ENCODE assay signal across 14 cellular contexts in the genomic region with DNA sequence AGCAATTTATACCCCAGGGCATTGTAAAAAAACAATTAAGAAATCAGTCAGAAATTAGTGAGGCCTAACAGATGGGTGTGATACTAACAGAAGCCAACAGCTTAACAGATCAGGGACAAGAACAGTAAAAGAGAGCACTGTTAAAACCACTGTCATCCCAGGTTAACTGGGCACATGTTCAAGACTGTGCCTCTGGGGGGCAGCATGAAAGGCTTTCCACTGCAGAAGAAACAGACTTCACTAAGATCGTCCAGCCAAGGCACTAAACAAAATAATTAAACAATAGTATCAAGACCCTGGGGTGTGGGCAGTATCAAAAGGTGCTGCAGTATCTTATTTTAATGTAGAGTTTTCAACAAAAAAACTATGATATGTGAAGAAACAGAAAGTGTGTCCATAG. TPM values are rescaled to one million over a fixed set of nuclear protein-coding genes. Genes with fewer than 3 reads are reported as not detected.
A peak's percentile ranks its signal among the peaks of the same experiment; 100 is the strongest.
DNase-seq lines count a peak whose midpoint lies in the region; ATAC-seq, FAIRE-seq and TF ChIP-seq lines count a peak whose summit lies in the region.
"Had no signal": no experiment of that assay in that cellular context is flagged by ENCODE, and none has a peak within 500 bp of the region (broad histone marks: within the 10 kb centered on the region; RNA-seq: fewer than 3 reads in every experiment).

No MANE protein-coding gene starts in this region.

- DNase-seq in EH (ENCODE audit: low read depth), result peak; percentile 12
- no peak for DNase-seq in astrocyte (ENCODE audit: low read depth)
- no peak for DNase-seq in nephron progenitor cell
- DNase-seq in kidney, result no peak
- DNase-seq in GDM1 (lab: John Stamatoyannopoulos, UW), result no peak
- no peak for DNase-seq in activated CD4-positive, alpha-beta T cell treated with anti-CD3 and anti-CD28 coated beads, Interleukin-2, amount 50 U/mL, for 1 hour
- DNase-seq: activated CD4-positive, alpha-beta T cell treated with anti-CD3 and anti-CD28 coated beads for 48 hours; HCEC 1CT; heart left ventricle; T-helper 1 cell had no signal

- peak; percentile 58 for ATAC-seq in HG02798 (IDR thresholded peaks at IDR 0.05; ENCODE audit: poor library complexity, unreplicated experiment)
- no peak for ATAC-seq in HG03045 (IDR thresholded peaks at IDR 0.05; ENCODE audit: unreplicated experiment)

- H3K27me3 Mint-ChIP-seq in astrocyte (ENCODE audit: low read depth, unreplicated experiment), result no peaks in the 10 kb centered on the region
- H3K27me3 Mint-ChIP-seq in nephron progenitor cell (ENCODE audit: low read depth, poor library complexity), result no peaks in the 10 kb centered on the region

- no peaks in the 10 kb centered on the region for H4K20me1 ChIP-seq in astrocyte (ENCODE audit: insufficient read depth, low read length)

- H2AFZ ChIP-seq in astrocyte (ENCODE audit: low read depth, low read length), result no peak overlapping the region

- H3K27me3 ChIP-seq in astrocyte (ENCODE audit: insufficient read depth, low read length), result no peaks in the 10 kb centered on the region
- H3K27me3 ChIP-seq: heart left ventricle had no signal

- H3K9me3 Mint-ChIP-seq in astrocyte (ENCODE audit: unreplicated experiment), result no peaks in the 10 kb centered on the region
- H3K9me3 Mint-ChIP-seq in nephron progenitor cell, result peaks cover 29% of the 10 kb centered on the region
- H3K9me3 Mint-ChIP-seq: activated T-helper 1 cell treated with anti-CD3 and anti-CD28 coated beads, Interleukin-12 subunit alpha, Interleukin-12 subunit beta, Interleukin-2, Interleukin-4 antibody, amounts not matched to agents 30 ng/mL and 10 ng/mL and 1 ng/mL, durations not matched to agents 14 hours and 24 hours and 36 hours had no signal

- H3K4me3 ChIP-seq in astrocyte (ENCODE audit: insufficient read depth, low read depth, low read length) (no peak overlapping the region), kidney (ENCODE audit: low read length in 2 of 2) (no peak overlapping the region)
- H3K4me3 ChIP-seq: heart left ventricle, smooth muscle cell had no signal

- peak; percentile 15 for TF ChIP-seq CTCF in astrocyte (IDR thresholded peaks at IDR 0.05; ENCODE audit: insufficient read depth, low read depth, low read length)
- TF ChIP-seq CTCF in nephron progenitor cell (IDR thresholded peaks at IDR 0.05), result no peak
- no peak for TF ChIP-seq CTCF in kidney (IDR thresholded peaks at IDR 0.05; ENCODE audit: borderline replicate concordance, extremely low read depth, insufficient read depth)

- H3K4me2 ChIP-seq in astrocyte (ENCODE audit: low read length), result no peak overlapping the region
- H3K4me2 ChIP-seq: smooth muscle cell had no signal

- H3K27ac ChIP-seq in astrocyte (ENCODE audit: low read depth, low read length) (no peak overlapping the region), kidney (ENCODE audit: low read depth in 2 of 2, low read length in 2 of 2) (no peak overlapping the region)

- H3K9me3 ChIP-seq in astrocyte (ENCODE audit: insufficient read depth, low read depth, low read length) (no peaks in the 10 kb centered on the region), kidney (ENCODE audit: control insufficient read depth in 1 of 2, low read length in 2 of 2) (no peaks in the 10 kb centered on the region)

- no peaks in the 10 kb centered on the region for H3K79me2 ChIP-seq in astrocyte (ENCODE audit: insufficient read depth, low read length)

- no peak overlapping the region for H3K9ac ChIP-seq in astrocyte (ENCODE audit: low read length)
- H3K9ac ChIP-seq in kidney (ENCODE audit: low read length in 2 of 2), result no peak overlapping the region

- H3K36me3 Mint-ChIP-seq in astrocyte (ENCODE audit: low read depth, unreplicated experiment), result peaks cover 2% of the 10 kb centered on the region
- H3K36me3 Mint-ChIP-seq in nephron progenitor cell (ENCODE audit: low read depth), result peaks cover 90% of the 10 kb centered on the region

- H3K36me3 ChIP-seq in astrocyte (ENCODE audit: insufficient read depth, low read length) (no peaks in the 10 kb centered on the region), kidney (ENCODE audit: control insufficient read depth in 1 of 2, insufficient read depth in 2 of 2, low read length in 2 of 2) (no peaks in the 10 kb centered on the region)
- H3K36me3 ChIP-seq: heart left ventricle had no signal

- H3K4me1 Mint-ChIP-seq in astrocyte (ENCODE audit: low read depth, unreplicated experiment) (peaks cover 10% of the 10 kb centered on the region), nephron progenitor cell (peaks cover 15% of the 10 kb centered on the region)

- H3K4me3 Mint-ChIP-seq in astrocyte (ENCODE audit: unreplicated experiment), result no peak overlapping the region
- no peak overlapping the region for H3K4me3 Mint-ChIP-seq in nephron progenitor cell
- H3K4me3 Mint-ChIP-seq: activated T-helper 1 cell treated with anti-CD3 and anti-CD28 coated beads, Interleukin-12 subunit alpha, Interleukin-12 subunit beta, Interleukin-2, Interleukin-4 antibody, amounts not matched to agents 30 ng/mL and 10 ng/mL and 1 ng/mL, durations not matched to agents 14 hours and 24 hours and 36 hours had no signal

- H3K4me1 ChIP-seq in astrocyte (ENCODE audit: insufficient read depth, low read length) (no peaks in the 10 kb centered on the region), kidney (ENCODE audit: control insufficient read depth in 1 of 2, insufficient read depth in 1 of 2, low read depth in 1 of 2, low read length in 2 of 2) (no peaks in the 10 kb centered on the region)

- H3K27ac Mint-ChIP-seq in astrocyte (ENCODE audit: unreplicated experiment) (no peak overlapping the region), nephron progenitor cell (peak overlapping the region; percentile 17)
- H3K27ac Mint-ChIP-seq: activated T-helper 1 cell treated with anti-CD3 and anti-CD28 coated beads, Interleukin-12 subunit alpha, Interleukin-12 subunit beta, Interleukin-2, Interleukin-4 antibody, amounts not matched to agents 30 ng/mL and 10 ng/mL and 1 ng/mL, durations not matched to agents 14 hours and 24 hours and 36 hours had no signal

- intact Hi-C loops in kidney (cut with DNase I), result loop anchor here (10.0 kb wide), 1 partner anchor 280 kb away; no protein-coding TSS in a partner anchor

- FAIRE-seq in astrocyte (lab: Jason Lieb, UNC) (no peak), kidney (lab: Jason Lieb, UNC) (no peak)

RNA-seq across cellular contexts. Expression of gene FBN2, which starts 43.5 kb away (rescaled TPM):
- total RNA-seq in astrocyte, result 105 and 176 TPM in 2 replicates
- total RNA-seq in kidney, result 1.0 TPM
- polyA plus RNA-seq in kidney (ENCODE audit: insufficient read depth, low read depth, low replicate concordance), result 0.11 TPM
- total RNA-seq: activated T-helper 1 cell treated with anti-CD3 and anti-CD28 coated beads, Interleukin-12 subunit alpha, Interleukin-12 subunit beta, Interleukin-2, Interleukin-4 antibody, amounts not matched to agents 30 ng/mL and 10 ng/mL and 1 ng/mL, durations not matched to agents 14 hours and 24 hours and 36 hours had no signal

Comparison
In these comparisons a context has a peak if more than half of its experiments do, and no peak if none do; other contexts are left out.
1. RNA of gene FBN2, which starts 43.5 kb away (total RNA-seq): 105 to 176 TPM in astrocyte; 1.0 TPM in kidney (single experiment); every median in the first group is over 10 times any median in the second.